ENCODE assay signal across 8 cellular contexts in genomic region chr4:78776729-78777555, GRCh38. TPM values are rescaled to one million over a fixed set of nuclear protein-coding genes. Genes with fewer than 3 reads are reported as not detected.
DNase-seq lines count a peak whose midpoint lies in the region; ATAC-seq and TF ChIP-seq lines count a peak whose summit lies in the region.

No MANE protein-coding gene starts in this region.

- peaks cover 26% of the 10 kb centered on the region for H4K20me1 ChIP-seq in osteoblast (ENCODE audit: insufficient read depth, low read length)

- H3K9me3 ChIP-seq in Peyer's patch = no peaks in the 10 kb centered on the region
- H3K9me3 ChIP-seq in gastroesophageal sphincter = no peaks in the 10 kb centered on the region
- H3K9me3 ChIP-seq in osteoblast (ENCODE audit: low read depth, low read length) = no peaks in the 10 kb centered on the region
- H3K9me3 ChIP-seq in thyroid gland = no peaks in the 10 kb centered on the region

- TF ChIP-seq CTCF in BJ (IDR thresholded peaks at IDR 0.05; ENCODE audit: insufficient read depth, low read depth, low read length) = no peak
- TF ChIP-seq CTCF in Peyer's patch (IDR thresholded peaks at IDR 0.05) = no peak
- no peak for TF ChIP-seq CTCF in gastroesophageal sphincter (IDR thresholded peaks at IDR 0.05)
- no peak for TF ChIP-seq CTCF in osteoblast (IDR thresholded peaks at IDR 0.05; ENCODE audit: extremely low read depth, low read depth, low read length)
- no peak for TF ChIP-seq CTCF in thyroid gland (IDR thresholded peaks at IDR 0.05)

- H3K36me3 ChIP-seq in BJ (ENCODE audit: control insufficient read depth, insufficient read depth, low read length) (no peaks in the 10 kb centered on the region), Peyer's patch (no peaks in the 10 kb centered on the region), gastroesophageal sphincter (no peaks in the 10 kb centered on the region), osteoblast (ENCODE audit: insufficient read depth, low read length) (no peaks in the 10 kb centered on the region), thyroid gland (no peaks in the 10 kb centered on the region)

- H3K4me2 ChIP-seq in osteoblast (ENCODE audit: insufficient read depth, low read length) = peak overlapping the region; percentile 99

- DNase-seq in BJ (ENCODE audit: low read depth) = no peak
- DNase-seq in Peyer's patch = peak; percentile 60 to 78 (median 67)
- DNase-seq in activated gamma-delta T cell (lab: John Stamatoyannopoulos, UW) = peak; percentile 32
- DNase-seq in osteoblast (ENCODE audit: insufficient read length, low spot score, missing footprints) = peak; percentile 89
- DNase-seq in thyroid gland = peak; percentile 48 to 65

- WGBS in gastroesophageal sphincter (ENCODE audit: low coverage in 1 of 2), 2 donors = 6 to 41% methylated on average over 3 to 20 of the region's 28 CpGs
- 1 to 7% methylated on average over 8 to 24 of the region's 28 CpGs for WGBS in thyroid gland, 2 donors

- intact Hi-C loops in thyroid gland (cut with DNase I) = loop anchor here (5.0 kb wide), 1 partner anchor 160 kb away; no protein-coding TSS in a partner anchor

- peak overlapping the region; percentile 49 for H2AFZ ChIP-seq in osteoblast (ENCODE audit: low read length)

- ATAC-seq in GM19043 (IDR thresholded peaks at IDR 0.05; ENCODE audit: low read depth, unreplicated experiment) = peak; percentile 24
- ATAC-seq in HG03354 (IDR thresholded peaks at IDR 0.05; ENCODE audit: poor library complexity, severe bottlenecking, unreplicated experiment) = peak; percentile 43
- peak; percentile 17 for ATAC-seq in gastroesophageal sphincter

- peaks cover 0 to 23% (median 4%) of the 10 kb centered on the region in 4 donors for H3K4me1 ChIP-seq in Peyer's patch
- peaks cover 0 to 59% (median 6%) of the 10 kb centered on the region in 3 donors for H3K4me1 ChIP-seq in gastroesophageal sphincter
- H3K4me1 ChIP-seq in osteoblast (ENCODE audit: insufficient read depth, low read length) = peaks cover 24% of the 10 kb centered on the region
- peaks cover 22 to 31% of the 10 kb centered on the region in 2 donors for H3K4me1 ChIP-seq in thyroid gland

- POLR2A ChIA-PET in BJ (lab: Charles Lee) = interaction anchor here (0.6 to 0.7 kb wide), 9 partner anchors 24 to 1482 kb away, joined by 3 to 13 read pairs (median 6); no protein-coding TSS in a partner anchor

- H3K79me2 ChIP-seq in osteoblast (ENCODE audit: insufficient read depth, low read length) = peaks cover 57% of the 10 kb centered on the region

- H3K27ac ChIP-seq in Peyer's patch = peak overlapping the region; percentile 95 to 98 (median 97)
- peak overlapping the region; percentile 40 to 100 (median 99) for H3K27ac ChIP-seq in gastroesophageal sphincter
- H3K27ac ChIP-seq in osteoblast (ENCODE audit: low read depth, low read length) = peak overlapping the region; percentile 21
- H3K27ac ChIP-seq in thyroid gland = peak overlapping the region; percentile 98 to 99 (median 98)

- no peak for TF ChIP-seq EP300 in gastroesophageal sphincter (IDR thresholded peaks at IDR 0.05)

- TF ChIP-seq POLR2A in Peyer's patch (IDR thresholded peaks at IDR 0.05) (peak in 1 of 2 donors; percentile 31), gastroesophageal sphincter (IDR thresholded peaks at IDR 0.05) (peak in 1 of 2 donors; percentile 9), thyroid gland (IDR thresholded peaks at IDR 0.05) (peak in 1 of 2 donors; percentile 56)

- H3K4me3 ChIP-seq in BJ (ENCODE audit: low read depth, low read length) = peak overlapping the region; percentile 59
- peak overlapping the region; percentile 56 to 98 (median 80) for H3K4me3 ChIP-seq in Peyer's patch
- H3K4me3 ChIP-seq in gastroesophageal sphincter = peak overlapping the region; percentile 62 to 89
- peak overlapping the region; percentile 88 for H3K4me3 ChIP-seq in osteoblast (ENCODE audit: insufficient read depth, low read length)
- peak overlapping the region; percentile 13 to 79 (median 68) for H3K4me3 ChIP-seq in thyroid gland (replicated peaks in 1 of 3)

- CTCF ChIA-PET in BJ (lab: Yijun Ruan, JAX) = interaction anchor here (1.0 to 1.7 kb wide), 2 partner anchors 24 to 125 kb away, joined by 3 to 6 read pairs; no protein-coding TSS in a partner anchor

- H3K27me3 ChIP-seq in BJ (ENCODE audit: control insufficient read depth, insufficient read depth, low read length) (no peaks in the 10 kb centered on the region), Peyer's patch (no peaks in the 10 kb centered on the region), gastroesophageal sphincter (no peaks in the 10 kb centered on the region), osteoblast (ENCODE audit: insufficient read depth, low read length) (no peaks in the 10 kb centered on the region), thyroid gland (no peaks in the 10 kb centered on the region)

RNA-seq across cellular contexts. Expression of gene BMP2K, which starts 0.8 kb away (rescaled TPM):
- 19.3 and 37.2 TPM in 2 replicates for polyA plus RNA-seq in BJ (2011; rRNA removed)
- 36.9 and 38.7 TPM in 2 replicates for polyA minus RNA-seq in BJ (2011; rRNA and poly(A)+ RNA removed)
- total RNA-seq in Peyer's patch (10 to 100 TPM; 69.5 to 92.4 (median 78.6) TPM), gastroesophageal sphincter (10 to 100 TPM; 44.6 to 70.5 (median 48.7) TPM), osteoblast (61.2 and 81.0 TPM in 2 replicates), thyroid gland (10 to 100 TPM; 63.8 to 69.2 (median 64.3) TPM)

Comparison
In these comparisons a context has a peak if more than half of its experiments do, and no peak if none do; other contexts are left out.
1. H3K27ac ChIP-seq: peak in every context shown above with its lines; median percentile 99 in gastroesophageal sphincter; 98 in thyroid gland; 97 in Peyer's patch; 21 in osteoblast.